ENCODE assay signal across 8 cellular contexts in genomic region chr6:27478706-27479318, GRCh38. TPM values are rescaled to one million over a fixed set of nuclear protein-coding genes. Genes with fewer than 3 reads are reported as not detected.
DNase-seq lines count a peak whose midpoint lies in the region; ATAC-seq, FAIRE-seq and TF ChIP-seq lines count a peak whose summit lies in the region.

No MANE protein-coding gene starts in this region.

- no peak for TF ChIP-seq CTCF in astrocyte of the cerebellum (IDR thresholded peaks at IDR 0.05; ENCODE audit: low read depth, low read length, missing control alignments)

- H3K4me1 Mint-ChIP-seq in T-helper 2 cell treated with Interferon-gamma antibody and Interleukin-4, amounts not matched to agents 5 μg/mL and 100 μg/mL, for 36 hours (ENCODE audit: low read depth), result peaks cover 10% of the 10 kb centered on the region

- no peak overlapping the region for H3K27ac Mint-ChIP-seq in T-helper 2 cell treated with Interferon-gamma antibody and Interleukin-4, amounts not matched to agents 5 μg/mL and 100 μg/mL, for 36 hours

- no peaks in the 10 kb centered on the region for H3K36me3 Mint-ChIP-seq in T-helper 2 cell treated with Interferon-gamma antibody and Interleukin-4, amounts not matched to agents 5 μg/mL and 100 μg/mL, for 36 hours (ENCODE audit: low read depth)

- H3K27me3 Mint-ChIP-seq in T-helper 2 cell treated with Interferon-gamma antibody and Interleukin-4, amounts not matched to agents 5 μg/mL and 100 μg/mL, for 36 hours (ENCODE audit: low read depth), result peaks cover 11% of the 10 kb centered on the region

- H3K4me3 ChIP-seq in astrocyte of the cerebellum (ENCODE audit: low read depth, low read length), result peak overlapping the region; percentile 83

- FAIRE-seq in GM12892 (lab: Jason Lieb, UNC), result peak; percentile 87

- H3K4me3 Mint-ChIP-seq in T-helper 2 cell treated with Interferon-gamma antibody and Interleukin-4, amounts not matched to agents 5 μg/mL and 100 μg/mL, for 36 hours, result no peak overlapping the region

- no peaks in the 10 kb centered on the region for H3K9me3 Mint-ChIP-seq in T-helper 2 cell treated with Interferon-gamma antibody and Interleukin-4, amounts not matched to agents 5 μg/mL and 100 μg/mL, for 36 hours

- TF ChIP-seq POLR2A in GM12892 (IDR thresholded peaks at IDR 0.05; ENCODE audit: low read depth, low read length), result no peak

- in situ Hi-C loops in astrocyte of the cerebellum (cut with HindIII; ENCODE audit: low sequenced_read_pairs), result no loop called here

- DNase-seq in GM12892 (ENCODE audit: insufficient read length) (peak; percentile 21), NCI-H146 treated with DMSO at 0.1 percent for 48 hours (lab: John Stamatoyannopoulos, UW; ENCODE audit: unreplicated experiment) (peak; percentile 71), astrocyte of the cerebellum (ENCODE audit: low read depth) (peak; percentile 75), hepatic stellate cell (ENCODE audit: low spot score) (peak; percentile 72), retina (peak; percentile 92)
- peak; percentile 83 for DNase-seq in T-helper 2 cell treated with Interferon-gamma antibody and Interleukin-4, amounts not matched to agents 5 μg/mL and 100 μg/mL, for 36 hours (ENCODE audit: low spot score)

- peak; percentile 61 for ATAC-seq in HG02870 (IDR thresholded peaks at IDR 0.05; ENCODE audit: unreplicated experiment)
- ATAC-seq in GM18519 (IDR thresholded peaks at IDR 0.05; ENCODE audit: low FRiP score, unreplicated experiment), result no peak

RNA-seq across cellular contexts. Expression of gene ZNF184, which starts 5.9 kb away (rescaled TPM):
- 5.4 TPM for polyA plus RNA-seq in GM12892 (2012; ENCODE audit: missing spikeins)

Comparison
In these comparisons a context has a peak if more than half of its experiments do, and no peak if none do; other contexts are left out.
1. DNase-seq: peak in every context shown above with its lines; median percentile 92 in retina; 83 in T-helper 2 cell treated with Interferon-gamma antibody and Interleukin-4, amounts not matched to agents 5 μg/mL and 100 μg/mL, for 36 hours; 75 in astrocyte of the cerebellum; 72 in hepatic stellate cell; 71 in NCI-H146 treated with DMSO at 0.1 percent for 48 hours; 21 in GM12892.